In the genomic region with DNA sequence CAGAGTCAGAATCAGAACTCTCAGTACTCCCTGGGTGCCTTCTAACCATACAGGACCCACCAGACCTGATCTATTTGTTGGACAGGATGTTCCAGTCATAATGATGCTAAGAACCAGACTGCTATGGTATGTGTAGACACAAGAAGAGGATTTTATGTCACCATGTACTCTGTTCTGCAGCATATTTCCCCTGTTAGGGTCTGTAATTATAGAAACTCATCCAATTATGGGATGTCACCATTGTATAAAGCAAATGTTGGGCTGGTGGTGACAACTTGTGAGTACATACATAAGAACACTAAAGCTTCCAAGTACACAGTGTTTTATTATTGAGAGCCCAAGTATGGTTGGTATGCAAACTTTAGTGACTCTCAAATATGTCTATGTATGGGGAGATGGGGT, we compare ENCODE assay signal across 13 cellular contexts.
DNase-seq lines count a peak whose midpoint lies in the region; ATAC-seq and TF ChIP-seq lines count a peak whose summit lies in the region.
"Had no signal": no experiment of that assay in that cellular context is flagged by ENCODE, and none has a peak within 500 bp of the region (broad histone marks: within the 10 kb centered on the region; RNA-seq: fewer than 3 reads in every experiment).

No MANE protein-coding gene starts in this region.

- DNase-seq in Right ventricle myocardium inferior (ENCODE audit: missing footprints) (no peak), cardiac septum (ENCODE audit: low spot score) (no peak), esophagus squamous epithelium (lab: John Stamatoyannopoulos, UW) (no peak), NCI-H1436 (lab: John Stamatoyannopoulos, UW) (no peak), GM23338 (ENCODE audit: low spot score) (no peak), NCI-H2081 (lab: John Stamatoyannopoulos, UW) (no peak)
- DNase-seq in activated naive CD8-positive, alpha-beta T cell treated with anti-CD3 and anti-CD28 coated beads for 36 hours, result no peak
- DNase-seq: activated CD4-positive, alpha-beta T cell treated with anti-CD3 and anti-CD28 coated beads, Interleukin-2, amount 50 U/mL, for 4 hours; gastrocnemius medialis; NCI-H1417; upper lobe of left lung had no signal

- ATAC-seq in Right ventricle myocardium inferior (peak; percentile 56), HG03103 (IDR thresholded peaks at IDR 0.05; ENCODE audit: low read depth, unreplicated experiment) (peak; percentile 70), GM23338 (no peak)
- ATAC-seq: gastrocnemius medialis had no signal

- H3K79me2 ChIP-seq in GM23338 (replicated peaks; ENCODE audit: insufficient read depth), result peaks cover 20% of the 10 kb centered on the region; the same call in 1 of the 2 replicates

- H3K36me3 Mint-ChIP-seq in activated naive CD8-positive, alpha-beta T cell treated with anti-CD3 and anti-CD28 coated beads for 36 hours, result no peaks in the 10 kb centered on the region
- no peaks in the 10 kb centered on the region for H3K36me3 Mint-ChIP-seq in GM23338 (ENCODE audit: low read depth)

- no peaks in the 10 kb centered on the region for H3K27me3 Mint-ChIP-seq in activated naive CD8-positive, alpha-beta T cell treated with anti-CD3 and anti-CD28 coated beads for 36 hours
- H3K27me3 Mint-ChIP-seq in GM23338 (ENCODE audit: insufficient read depth, low read depth, poor library complexity), result no peaks in the 10 kb centered on the region

- TF ChIP-seq POLR2A in esophagus squamous epithelium (IDR thresholded peaks at IDR 0.05), result no peak

- H3K9me3 Mint-ChIP-seq in activated naive CD8-positive, alpha-beta T cell treated with anti-CD3 and anti-CD28 coated beads for 36 hours, result no peaks in the 10 kb centered on the region
- H3K9me3 Mint-ChIP-seq in GM23338, result no peaks in the 10 kb centered on the region

- peaks cover 0 to 7% (median 0%) of the 10 kb centered on the region in 3 donors for H3K36me3 ChIP-seq in esophagus squamous epithelium
- H3K36me3 ChIP-seq in GM23338 (ENCODE audit: insufficient read depth), result no peaks in the 10 kb centered on the region
- H3K36me3 ChIP-seq: breast epithelium, gastrocnemius medialis, upper lobe of left lung had no signal

- H3F3A ChIP-seq in GM23338 (replicated peaks; ENCODE audit: low read depth), result no peaks in the 10 kb centered on the region

- no peak overlapping the region for H3K4me3 Mint-ChIP-seq in activated naive CD8-positive, alpha-beta T cell treated with anti-CD3 and anti-CD28 coated beads for 36 hours
- H3K4me3 Mint-ChIP-seq in GM23338, result no peak overlapping the region

- H3K4me3 ChIP-seq in esophagus squamous epithelium, result no peak overlapping the region
- H3K4me3 ChIP-seq in GM23338, result no peak overlapping the region
- H3K4me3 ChIP-seq: breast epithelium, gastrocnemius medialis, upper lobe of left lung had no signal

- H3K27ac ChIP-seq in esophagus squamous epithelium (peak overlapping the region in 3 of 4 donors; percentile 66 to 82 (median 78)), GM23338 (ENCODE audit: low read depth) (no peak overlapping the region)
- H3K27ac ChIP-seq: breast epithelium, gastrocnemius medialis, upper lobe of left lung had no signal

- TF ChIP-seq CTCF in esophagus squamous epithelium (IDR thresholded peaks at IDR 0.05) (no peak), GM23338 (conservative IDR thresholded peaks at IDR 0.05; ENCODE audit: low read depth in 2 of 2) (no peak)

- H4K20me1 ChIP-seq in GM23338 (replicated peaks; ENCODE audit: insufficient read depth), result 0 out of 2 replicates have a peak, but pooled peaks cover 6% of the 10 kb centered on the region

- peaks cover 16% of the 10 kb centered on the region for H3K4me1 Mint-ChIP-seq in activated naive CD8-positive, alpha-beta T cell treated with anti-CD3 and anti-CD28 coated beads for 36 hours
- H3K4me1 Mint-ChIP-seq in GM23338, result no peaks in the 10 kb centered on the region; the same call in 2 of the 3 replicates

- no peaks in the 10 kb centered on the region for H3K9me3 ChIP-seq in esophagus squamous epithelium
- H3K9me3 ChIP-seq: breast epithelium, gastrocnemius medialis, upper lobe of left lung had no signal

- intact Hi-C loops in Right ventricle myocardium inferior (cut with DNase I), result no loop called here
- intact Hi-C loops in cardiac septum (cut with DNase I), result no loop called here
- intact Hi-C loops in esophagus squamous epithelium (cut with DNase I), result no loop called here

- no peak overlapping the region for H3K27ac Mint-ChIP-seq in activated naive CD8-positive, alpha-beta T cell treated with anti-CD3 and anti-CD28 coated beads for 36 hours
- H3K27ac Mint-ChIP-seq in GM23338, result no peak overlapping the region

- no peak overlapping the region for H3K4me2 ChIP-seq in GM23338

- H3K4me1 ChIP-seq in esophagus squamous epithelium, result peaks cover 0 to 27% (median 15%) of the 10 kb centered on the region in 3 donors
- H3K4me1 ChIP-seq in GM23338 (ENCODE audit: insufficient read depth), result no peaks in the 10 kb centered on the region
- H3K4me1 ChIP-seq: breast epithelium had no signal

- H3K27me3 ChIP-seq in esophagus squamous epithelium, result no peaks in the 10 kb centered on the region
- H3K27me3 ChIP-seq in GM23338 (ENCODE audit: insufficient read depth), result no peaks in the 10 kb centered on the region
- H3K27me3 ChIP-seq: breast epithelium, gastrocnemius medialis, upper lobe of left lung had no signal

- H3K9me2 ChIP-seq in GM23338 (ENCODE audit: insufficient read depth), result no peaks in the 10 kb centered on the region

- no peak overlapping the region for H2AFZ ChIP-seq in GM23338

TF ChIP-seq in GM23338, 12 proteins besides CTCF, POLR2A, EP300 and RAD21 (continues in another document):
- TF ChIP-seq NANOG (IDR thresholded peaks at IDR 0.05; ENCODE audit: borderline replicate concordance), result no peak
- no peak for TF ChIP-seq CREB1 (CRISPR knock-in tag; IDR thresholded peaks at IDR 0.05; ENCODE audit: low read depth)
- no peak for TF ChIP-seq EZH2 (IDR thresholded peaks at IDR 0.05; ENCODE audit: low read depth, unreplicated experiment)
- no peak for TF ChIP-seq REST (IDR thresholded peaks at IDR 0.05; ENCODE audit: unreplicated experiment)
- no peak for TF ChIP-seq ETS1 (IDR thresholded peaks at IDR 0.05)
- no peak for TF ChIP-seq ZNF331 (CRISPR knock-in tag; IDR thresholded peaks at IDR 0.05; ENCODE audit: low read depth)
